ENCODE assay signal across 13 cellular contexts in the genomic region with DNA sequence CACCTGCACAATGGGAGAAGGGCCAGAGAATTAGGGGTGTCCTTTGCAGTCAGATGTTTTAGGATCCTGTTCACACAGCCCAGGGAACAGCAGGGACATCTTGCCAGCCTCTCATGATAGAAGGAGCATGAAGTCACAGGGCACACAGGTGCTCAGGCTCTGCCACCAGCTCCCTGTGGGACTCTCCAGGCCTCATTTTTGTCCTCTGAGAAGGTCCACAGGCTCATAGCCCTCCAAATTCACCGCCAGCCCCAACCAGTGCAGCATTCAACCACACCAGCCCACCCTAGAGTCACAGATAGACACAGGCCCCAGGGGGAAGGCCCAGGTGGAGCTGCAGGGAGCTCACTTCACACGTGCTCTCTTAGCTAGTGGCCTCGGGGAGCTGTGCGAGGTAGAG.
DNase-seq lines count a peak whose midpoint lies in the region; ATAC-seq and TF ChIP-seq lines count a peak whose summit lies in the region.
"Had no signal": no experiment of that assay in that cellular context is flagged by ENCODE, and none has a peak within 500 bp of the region (broad histone marks: within the 10 kb centered on the region; RNA-seq: fewer than 3 reads in every experiment).

No MANE protein-coding gene starts in this region.

- intact Hi-C loops in activated CD4-positive, alpha-beta T cell treated with anti-CD3 and anti-CD28 coated beads, Interleukin-2, amount 10 ng/mL, durations not matched to agents 24 days and 14 days (cut with micrococcal nuclease) = no loop called here

- peak overlapping the region; percentile 74 for H3K27ac Mint-ChIP-seq in activated CD4-positive, alpha-beta T cell treated with anti-CD3 and anti-CD28 coated beads, Interleukin-2, amount 10 ng/mL, durations not matched to agents 24 days and 14 days
- peak overlapping the region; percentile 15 to 86 for H3K27ac Mint-ChIP-seq in activated naive CD4-positive, alpha-beta T cell treated with anti-CD3 and anti-CD28 coated beads, Interleukin-2, amount 50 U/mL, for 72 hours
- peak overlapping the region; percentile 40 for H3K27ac Mint-ChIP-seq in stimulated activated memory B cell treated with anti-CD40 and anti-IgM and Interleukin-4, amounts not matched to agents 10 μg/mL and 1 μg/mL and 100 μg/mL, for 72 hours

- H3K9me3 Mint-ChIP-seq in activated CD4-positive, alpha-beta T cell treated with anti-CD3 and anti-CD28 coated beads, Interleukin-2, amount 10 ng/mL, durations not matched to agents 24 days and 14 days = no peaks in the 10 kb centered on the region
- H3K9me3 Mint-ChIP-seq in activated naive CD4-positive, alpha-beta T cell treated with anti-CD3 and anti-CD28 coated beads, Interleukin-2, amount 50 U/mL, for 72 hours = peaks cover 2 to 5% of the 10 kb centered on the region in 2 donors
- no peaks in the 10 kb centered on the region for H3K9me3 Mint-ChIP-seq in stimulated activated memory B cell treated with anti-CD40 and anti-IgM and Interleukin-4, amounts not matched to agents 10 μg/mL and 1 μg/mL and 100 μg/mL, for 72 hours

- no peaks in the 10 kb centered on the region for H3K27me3 Mint-ChIP-seq in activated CD4-positive, alpha-beta T cell treated with anti-CD3 and anti-CD28 coated beads, Interleukin-2, amount 10 ng/mL, durations not matched to agents 24 days and 14 days
- no peaks in the 10 kb centered on the region for H3K27me3 Mint-ChIP-seq in stimulated activated memory B cell treated with anti-CD40 and anti-IgM and Interleukin-4, amounts not matched to agents 10 μg/mL and 1 μg/mL and 100 μg/mL, for 72 hours

- no peak for TF ChIP-seq CTCF in GM10266 (IDR thresholded peaks at IDR 0.05; ENCODE audit: control insufficient read depth, insufficient read depth, low read depth, missing control alignments)

- peaks cover 24% of the 10 kb centered on the region for H3K4me1 Mint-ChIP-seq in activated CD4-positive, alpha-beta T cell treated with anti-CD3 and anti-CD28 coated beads, Interleukin-2, amount 10 ng/mL, durations not matched to agents 24 days and 14 days
- peaks cover 7% of the 10 kb centered on the region for H3K4me1 Mint-ChIP-seq in stimulated activated memory B cell treated with anti-CD40 and anti-IgM and Interleukin-4, amounts not matched to agents 10 μg/mL and 1 μg/mL and 100 μg/mL, for 72 hours

- ATAC-seq in GM19395 (IDR thresholded peaks at IDR 0.05; ENCODE audit: unreplicated experiment) (peak; percentile 8), GM18861 (IDR thresholded peaks at IDR 0.05; ENCODE audit: unreplicated experiment) (no peak), HG03571 (IDR thresholded peaks at IDR 0.05; ENCODE audit: unreplicated experiment) (no peak)
- peak; percentile 6 to 12 for ATAC-seq in activated naive CD4-positive, alpha-beta T cell treated with anti-CD3 and anti-CD28 coated beads, Interleukin-2, amount 50 U/mL, for 72 hours
- no peak for ATAC-seq in stimulated activated memory B cell treated with anti-CD40 and anti-IgM and Interleukin-4, amounts not matched to agents 10 μg/mL and 1 μg/mL and 100 μg/mL, for 72 hours
- ATAC-seq: left colon had no signal

- no peak for DNase-seq in activated CD4-positive, alpha-beta T cell treated with anti-CD3 and anti-CD28 coated beads, Interleukin-2, amount 10 ng/mL, durations not matched to agents 24 days and 14 days
- DNase-seq in activated CD4-positive, alpha-beta T cell treated with anti-CD3 and anti-CD28 coated beads for 1 hour = no peak
- DNase-seq in activated naive CD4-positive, alpha-beta T cell treated with anti-CD3 and anti-CD28 coated beads, Interleukin-2, amount 50 U/mL, for 72 hours (ENCODE audit: low spot score in 2 of 2) = no peak
- DNase-seq in GM10266 (ENCODE audit: extremely low spot score) = no peak
- DNase-seq: activated CD4-positive, CD25-positive, alpha-beta regulatory T cell; EL; foreskin melanocyte; left colon; NCI-H226 had no signal

- H3K4me3 Mint-ChIP-seq in activated CD4-positive, alpha-beta T cell treated with anti-CD3 and anti-CD28 coated beads, Interleukin-2, amount 10 ng/mL, durations not matched to agents 24 days and 14 days = peak overlapping the region; percentile 57
- H3K4me3 Mint-ChIP-seq in stimulated activated memory B cell treated with anti-CD40 and anti-IgM and Interleukin-4, amounts not matched to agents 10 μg/mL and 1 μg/mL and 100 μg/mL, for 72 hours = no peak overlapping the region

- no peaks in the 10 kb centered on the region for H3K36me3 Mint-ChIP-seq in activated CD4-positive, alpha-beta T cell treated with anti-CD3 and anti-CD28 coated beads, Interleukin-2, amount 10 ng/mL, durations not matched to agents 24 days and 14 days (ENCODE audit: low read depth)
- peaks cover 0 to 7% of the 10 kb centered on the region in 2 donors for H3K36me3 Mint-ChIP-seq in activated naive CD4-positive, alpha-beta T cell treated with anti-CD3 and anti-CD28 coated beads, Interleukin-2, amount 50 U/mL, for 72 hours
- H3K36me3 Mint-ChIP-seq in stimulated activated memory B cell treated with anti-CD40 and anti-IgM and Interleukin-4, amounts not matched to agents 10 μg/mL and 1 μg/mL and 100 μg/mL, for 72 hours = no peaks in the 10 kb centered on the region

Comparison
In these comparisons a context has a peak if more than half of its experiments do, and no peak if none do; other contexts are left out.
1. ATAC-seq: peak in GM19395 (single experiment) and activated naive CD4-positive, alpha-beta T cell treated with anti-CD3 and anti-CD28 coated beads, Interleukin-2, amount 50 U/mL, for 72 hours (2 of 2); none in stimulated activated memory B cell treated with anti-CD40 and anti-IgM and Interleukin-4, amounts not matched to agents 10 μg/mL and 1 μg/mL and 100 μg/mL, for 72 hours (single experiment), GM18861 (single experiment) and HG03571 (single experiment).
2. Peak in every context shown above with its lines, with median percentiles within 50 percentile points of each other: H3K27ac Mint-ChIP-seq.